10 cellular contexts compared by ENCODE assay signal in genomic region chr2:23487735-23488492, GRCh38.
DNase-seq lines count a peak whose midpoint lies in the region; ATAC-seq and TF ChIP-seq lines count a peak whose summit lies in the region.
"Had no signal": no experiment of that assay in that cellular context is flagged by ENCODE, and none has a peak within 500 bp of the region (broad histone marks: within the 10 kb centered on the region; RNA-seq: fewer than 3 reads in every experiment).

No MANE protein-coding gene starts in this region.

- no peak for TF ChIP-seq POLR2A in suprapubic skin (IDR thresholded peaks at IDR 0.05)

- H3K36me3 ChIP-seq in suprapubic skin, result no peaks in the 10 kb centered on the region
- H3K36me3 ChIP-seq in MG63, result no peaks in the 10 kb centered on the region; the same call in 1 of the 2 replicates

- TF ChIP-seq CTCF in foreskin keratinocyte (conservative IDR thresholded peaks at IDR 0.05) (no peak), suprapubic skin (IDR thresholded peaks at IDR 0.05) (no peak)

- H3K27me3 Mint-ChIP-seq in T-helper 1 cell treated with Interleukin-12 subunit alpha and Interleukin-12 subunit beta and Interleukin-4 antibody, amounts not matched to agents 30 μg/mL and 1 μg/mL, for 36 hours (ENCODE audit: low read depth), result peaks cover 4% of the 10 kb centered on the region

- TF ChIP-seq EP300 in suprapubic skin (IDR thresholded peaks at IDR 0.05), result no peak

- no peak overlapping the region for H3K27ac ChIP-seq in foreskin keratinocyte
- no peak overlapping the region for H3K27ac ChIP-seq in suprapubic skin

- peak overlapping the region; percentile 50 for H3K4me3 Mint-ChIP-seq in T-helper 1 cell treated with Interleukin-12 subunit alpha and Interleukin-12 subunit beta and Interleukin-4 antibody, amounts not matched to agents 30 μg/mL and 1 μg/mL, for 36 hours
- H3K4me3 Mint-ChIP-seq: T-cell had no signal

- peaks cover 55% of the 10 kb centered on the region for H3K4me1 Mint-ChIP-seq in T-helper 1 cell treated with Interleukin-12 subunit alpha and Interleukin-12 subunit beta and Interleukin-4 antibody, amounts not matched to agents 30 μg/mL and 1 μg/mL, for 36 hours (ENCODE audit: low read depth)

- 89% methylated on average over 13 of the region's 14 CpGs for WGBS in suprapubic skin

- H3K9me3 ChIP-seq in suprapubic skin, result no peaks in the 10 kb centered on the region
- no peaks in the 10 kb centered on the region for H3K9me3 ChIP-seq in MG63

- ATAC-seq in HG02678 (IDR thresholded peaks at IDR 0.05; ENCODE audit: unreplicated experiment), result peak; percentile 73
- peak; percentile 56 for ATAC-seq in foreskin keratinocyte
- ATAC-seq: T-cell had no signal

- H3K4me1 ChIP-seq in foreskin keratinocyte (no peaks in the 10 kb centered on the region), suprapubic skin (peaks cover 13% of the 10 kb centered on the region)

- H3K36me3 Mint-ChIP-seq in T-helper 1 cell treated with Interleukin-12 subunit alpha and Interleukin-12 subunit beta and Interleukin-4 antibody, amounts not matched to agents 30 μg/mL and 1 μg/mL, for 36 hours (ENCODE audit: low read depth), result no peaks in the 10 kb centered on the region
- H3K36me3 Mint-ChIP-seq: T-cell had no signal

- H3K9me3 Mint-ChIP-seq in T-helper 1 cell treated with Interleukin-12 subunit alpha and Interleukin-12 subunit beta and Interleukin-4 antibody, amounts not matched to agents 30 μg/mL and 1 μg/mL, for 36 hours, result no peaks in the 10 kb centered on the region
- H3K9me3 Mint-ChIP-seq: T-cell had no signal

- peak overlapping the region; percentile 53 for H3K27ac Mint-ChIP-seq in T-helper 1 cell treated with Interleukin-12 subunit alpha and Interleukin-12 subunit beta and Interleukin-4 antibody, amounts not matched to agents 30 μg/mL and 1 μg/mL, for 36 hours
- H3K27ac Mint-ChIP-seq: T-cell had no signal

- H3K4me3 ChIP-seq in suprapubic skin (no peak overlapping the region), MG63 (no peak overlapping the region)

- no peaks in the 10 kb centered on the region for H3K27me3 ChIP-seq in foreskin keratinocyte
- H3K27me3 ChIP-seq in suprapubic skin, result no peaks in the 10 kb centered on the region
- no peaks in the 10 kb centered on the region for H3K27me3 ChIP-seq in MG63

- DNase-seq in ELR (ENCODE audit: low read depth) (peak; percentile 66), foreskin keratinocyte (peak; percentile 16 to 40), suprapubic skin (ENCODE audit: low spot score in 2 of 2) (no peak), MG63 (no peak), DMS53 treated with DMSO at 0.1 percent for 48 hours (lab: John Stamatoyannopoulos, UW; ENCODE audit: unreplicated experiment) (no peak)
- no peak for DNase-seq in stimulated activated naive CD4-positive, alpha-beta T cell (lab: John Stamatoyannopoulos, UW)
- DNase-seq: amniotic stem cell, T-cell had no signal

Comparison
In these comparisons a context has a peak if more than half of its experiments do, and no peak if none do; other contexts are left out.
1. DNase-seq: peak in ELR (single experiment) and foreskin keratinocyte (2 of 2); none in suprapubic skin (0 of 2), MG63 (single experiment), DMS53 treated with DMSO at 0.1 percent for 48 hours (single experiment) and stimulated activated naive CD4-positive, alpha-beta T cell (0 of 6).